ENCODE assay signal across 8 cellular contexts in the genomic region with DNA sequence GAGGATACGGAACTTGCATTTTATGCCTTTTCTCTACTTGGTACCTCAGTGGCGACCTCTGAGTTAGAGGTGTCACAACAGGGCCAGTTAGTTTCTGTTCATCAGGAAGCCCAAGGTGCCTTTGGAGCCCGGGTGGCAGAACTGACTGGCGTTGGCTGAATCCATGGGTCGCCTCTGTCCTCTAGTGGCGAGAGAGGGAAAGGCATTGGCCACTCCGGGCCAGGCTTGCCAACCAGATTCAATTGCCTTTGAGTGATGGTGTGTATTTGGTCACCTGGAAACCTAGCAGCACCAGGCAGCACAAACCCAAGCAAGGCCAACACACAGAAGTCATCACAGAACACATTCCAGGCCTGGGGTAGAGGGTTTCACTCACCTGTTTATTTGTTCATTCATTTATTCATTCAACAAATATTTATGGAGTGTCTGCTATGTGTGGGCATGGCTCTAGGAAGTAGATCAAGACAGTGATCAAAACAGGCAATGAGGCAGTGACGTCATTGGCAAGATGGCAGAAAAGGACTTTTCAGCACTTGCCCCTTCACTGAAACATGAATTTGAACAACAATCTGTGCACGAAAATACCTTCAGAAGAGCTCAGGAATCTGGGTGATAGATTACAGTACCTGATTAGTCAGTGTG. TPM values are rescaled to one million over a fixed set of nuclear protein-coding genes. Genes with fewer than 3 reads are reported as not detected.
DNase-seq lines count a peak whose midpoint lies in the region; ATAC-seq and TF ChIP-seq lines count a peak whose summit lies in the region.

No MANE protein-coding gene starts in this region.

- WGBS in SK-N-SH (ENCODE audit: low lambda C conversion rate), result 4% methylated on average over 9 of the region's 9 CpGs

- H3K27me3 ChIP-seq in BJ (ENCODE audit: control insufficient read depth, insufficient read depth, low read length), result no peaks in the 10 kb centered on the region; the same call in 1 of the 2 replicates
- H3K27me3 ChIP-seq in SK-N-SH (ENCODE audit: insufficient read depth), result peaks cover 21% of the 10 kb centered on the region

- H3F3A ChIP-seq in SK-N-SH (replicated peaks; ENCODE audit: insufficient read depth), result peaks cover 5% of the 10 kb centered on the region

- ATAC-seq in GM19438 (IDR thresholded peaks at IDR 0.05; ENCODE audit: low read depth, unreplicated experiment) (peak; percentile 64), HG02623 (IDR thresholded peaks at IDR 0.05; ENCODE audit: unreplicated experiment) (no peak)

- no peak overlapping the region for H2AFZ ChIP-seq in SK-N-SH (ENCODE audit: low read depth)

- TF ChIP-seq RAD21 in SK-N-SH (IDR thresholded peaks at IDR 0.05; ENCODE audit: low read length), result peak; percentile 87

- no peak overlapping the region for H3K27ac ChIP-seq in SK-N-SH (ENCODE audit: low read depth in 2 of 2, low read length in 1 of 2)

- peak; percentile 100 for TF ChIP-seq CTCF in BJ (IDR thresholded peaks at IDR 0.05; ENCODE audit: insufficient read depth, low read depth, low read length)
- peak; percentile 98 for TF ChIP-seq CTCF in SK-N-SH (IDR thresholded peaks at IDR 0.05)

- CTCF ChIA-PET in BJ (lab: Yijun Ruan, JAX) (interaction anchor here (0.6 to 14.1 kb wide), 10 partner anchors 8 to 395 kb away, joined by 3 to 241 read pairs (median 4); no protein-coding TSS in a partner anchor), SK-N-SH (lab: Yijun Ruan, JAX) (interaction anchor here (0.7 to 2.1 kb wide), 4 partner anchors 52 to 148 kb away, joined by 3 to 14 read pairs (median 7); no protein-coding TSS in a partner anchor)

- H3K4me3 ChIP-seq in BJ (ENCODE audit: low read depth, low read length), result no peak overlapping the region
- peak overlapping the region in 1 of 2 experiments; percentile 30; a peak in 1 of 4 replicates for H3K4me3 ChIP-seq in SK-N-SH (ENCODE audit: low read depth in 2 of 2, low read length in 1 of 2)

- no peak overlapping the region for H3K4me2 ChIP-seq in SK-N-SH

- no peaks in the 10 kb centered on the region for H4K20me1 ChIP-seq in SK-N-SH (ENCODE audit: insufficient read depth)

- no peaks in the 10 kb centered on the region for H3K36me3 ChIP-seq in BJ (ENCODE audit: control insufficient read depth, insufficient read depth, low read length)
- H3K36me3 ChIP-seq in SK-N-SH (replicated peaks in 1 of 2; ENCODE audit: control insufficient read depth in 1 of 2, insufficient read depth in 2 of 2, low read length in 1 of 2), result no peaks in the 10 kb centered on the region

- H3K9me3 ChIP-seq in SK-N-SH, result no peaks in the 10 kb centered on the region

- DNase-seq in BJ (ENCODE audit: low read depth) (no peak), NAMALWA (ENCODE audit: low spot score) (peak; percentile 75), SK-N-SH (peak; percentile 57), cerebellum (ENCODE audit: low spot score) (peak; percentile 90), kidney glomerular epithelial cell (lab: John Stamatoyannopoulos, UW) (peak; percentile 63)
- DNase-seq in stimulated activated CD4-positive, alpha-beta T cell treated with anti-CD3 and anti-CD28 coated beads, Interleukin-2, amount 100 ng/mL, for 48 hours, result peak; percentile 36 to 37

- TF ChIP-seq EP300 in SK-N-SH (IDR thresholded peaks at IDR 0.05; ENCODE audit: borderline replicate concordance in 1 of 2, low read depth in 1 of 2, low read length in 1 of 2), result no peak

- no peaks in the 10 kb centered on the region for H3K9me2 ChIP-seq in SK-N-SH

- H3K4me1 ChIP-seq in SK-N-SH (ENCODE audit: control insufficient read depth in 1 of 2, insufficient read depth in 2 of 2, low read depth in 1 of 2, low read length in 1 of 2), result peaks cover 0 to 4% of the 10 kb centered on the region in 2 experiments; a peak in 1 of 4 replicates

- POLR2A ChIA-PET in BJ (lab: Charles Lee), result no interaction called here
- POLR2A ChIA-PET in SK-N-SH (lab: Yijun Ruan, JAX), result no interaction called here

- no peaks in the 10 kb centered on the region for H3K79me2 ChIP-seq in SK-N-SH (ENCODE audit: insufficient read depth)

- H3K9ac ChIP-seq in SK-N-SH, result no peak overlapping the region

TF ChIP-seq in SK-N-SH, 30 proteins besides CTCF, POLR2A, EP300 and RAD21:
- TF ChIP-seq EZH2phosphoT487 (IDR thresholded peaks at IDR 0.05; ENCODE audit: borderline replicate concordance, low read depth), result no peak
- TF ChIP-seq FOXM1 (IDR thresholded peaks at IDR 0.05; ENCODE audit: low read depth), result no peak
- TF ChIP-seq NRF1 (IDR thresholded peaks at IDR 0.05; ENCODE audit: low read depth, low read length), result peak; percentile 26; the same call in 1 of the 2 replicates
- TF ChIP-seq, protein P1, sequence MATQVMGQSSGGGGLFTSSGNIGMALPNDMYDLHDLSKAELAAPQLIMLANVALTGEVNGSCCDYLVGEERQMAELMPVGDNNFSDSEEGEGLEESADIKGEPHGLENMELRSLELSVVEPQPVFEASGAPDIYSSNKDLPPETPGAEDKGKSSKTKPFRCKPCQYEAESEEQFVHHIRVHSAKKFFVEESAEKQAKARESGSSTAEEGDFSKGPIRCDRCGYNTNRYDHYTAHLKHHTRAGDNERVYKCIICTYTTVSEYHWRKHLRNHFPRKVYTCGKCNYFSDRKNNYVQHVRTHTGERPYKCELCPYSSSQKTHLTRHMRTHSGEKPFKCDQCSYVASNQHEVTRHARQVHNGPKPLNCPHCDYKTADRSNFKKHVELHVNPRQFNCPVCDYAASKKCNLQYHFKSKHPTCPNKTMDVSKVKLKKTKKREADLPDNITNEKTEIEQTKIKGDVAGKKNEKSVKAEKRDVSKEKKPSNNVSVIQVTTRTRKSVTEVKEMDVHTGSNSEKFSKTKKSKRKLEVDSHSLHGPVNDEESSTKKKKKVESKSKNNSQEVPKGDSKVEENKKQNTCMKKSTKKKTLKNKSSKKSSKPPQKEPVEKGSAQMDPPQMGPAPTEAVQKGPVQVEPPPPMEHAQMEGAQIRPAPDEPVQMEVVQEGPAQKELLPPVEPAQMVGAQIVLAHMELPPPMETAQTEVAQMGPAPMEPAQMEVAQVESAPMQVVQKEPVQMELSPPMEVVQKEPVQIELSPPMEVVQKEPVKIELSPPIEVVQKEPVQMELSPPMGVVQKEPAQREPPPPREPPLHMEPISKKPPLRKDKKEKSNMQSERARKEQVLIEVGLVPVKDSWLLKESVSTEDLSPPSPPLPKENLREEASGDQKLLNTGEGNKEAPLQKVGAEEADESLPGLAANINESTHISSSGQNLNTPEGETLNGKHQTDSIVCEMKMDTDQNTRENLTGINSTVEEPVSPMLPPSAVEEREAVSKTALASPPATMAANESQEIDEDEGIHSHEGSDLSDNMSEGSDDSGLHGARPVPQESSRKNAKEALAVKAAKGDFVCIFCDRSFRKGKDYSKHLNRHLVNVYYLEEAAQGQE (IDR thresholded peaks at IDR 0.05; ENCODE audit: low read depth, low read length), result 0 out of 2 replicates have a peak, but pooled peaks have one; percentile 25
- TF ChIP-seq, protein P2, sequence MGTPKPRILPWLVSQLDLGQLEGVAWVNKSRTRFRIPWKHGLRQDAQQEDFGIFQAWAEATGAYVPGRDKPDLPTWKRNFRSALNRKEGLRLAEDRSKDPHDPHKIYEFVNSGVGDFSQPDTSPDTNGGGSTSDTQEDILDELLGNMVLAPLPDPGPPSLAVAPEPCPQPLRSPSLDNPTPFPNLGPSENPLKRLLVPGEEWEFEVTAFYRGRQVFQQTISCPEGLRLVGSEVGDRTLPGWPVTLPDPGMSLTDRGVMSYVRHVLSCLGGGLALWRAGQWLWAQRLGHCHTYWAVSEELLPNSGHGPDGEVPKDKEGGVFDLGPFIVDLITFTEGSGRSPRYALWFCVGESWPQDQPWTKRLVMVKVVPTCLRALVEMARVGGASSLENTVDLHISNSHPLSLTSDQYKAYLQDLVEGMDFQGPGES (IDR thresholded peaks at IDR 0.05; ENCODE audit: low read depth, low read length), result no peak
- TF ChIP-seq SMC3 (IDR thresholded peaks at IDR 0.05; ENCODE audit: low read depth, low read length), result peak; percentile 99
TF ChIP-seq in SK-N-SH: peak in this region for 3.

RNA-seq across cellular contexts. Expression of a gene that starts 40.5 kb away (rescaled TPM):
- not detected in 2 replicates for polyA plus RNA-seq in BJ (2011; rRNA removed)
- polyA minus RNA-seq in BJ (2011; rRNA and poly(A)+ RNA removed), result not detected in 2 replicates
- not detected in 2 replicates for polyA plus RNA-seq in SK-N-SH (2012; rRNA removed)
- polyA plus RNA-seq in SK-N-SH (2012; cell fraction: cytosol; rRNA removed), result not detected in 2 replicates
- not detected in 2 replicates for polyA plus RNA-seq in SK-N-SH (2012; cell fraction: nucleus; rRNA removed)
- total RNA-seq in cerebellum, result 2.9 TPM
